ENCODE assay signal across 8 cellular contexts in the genomic region with DNA sequence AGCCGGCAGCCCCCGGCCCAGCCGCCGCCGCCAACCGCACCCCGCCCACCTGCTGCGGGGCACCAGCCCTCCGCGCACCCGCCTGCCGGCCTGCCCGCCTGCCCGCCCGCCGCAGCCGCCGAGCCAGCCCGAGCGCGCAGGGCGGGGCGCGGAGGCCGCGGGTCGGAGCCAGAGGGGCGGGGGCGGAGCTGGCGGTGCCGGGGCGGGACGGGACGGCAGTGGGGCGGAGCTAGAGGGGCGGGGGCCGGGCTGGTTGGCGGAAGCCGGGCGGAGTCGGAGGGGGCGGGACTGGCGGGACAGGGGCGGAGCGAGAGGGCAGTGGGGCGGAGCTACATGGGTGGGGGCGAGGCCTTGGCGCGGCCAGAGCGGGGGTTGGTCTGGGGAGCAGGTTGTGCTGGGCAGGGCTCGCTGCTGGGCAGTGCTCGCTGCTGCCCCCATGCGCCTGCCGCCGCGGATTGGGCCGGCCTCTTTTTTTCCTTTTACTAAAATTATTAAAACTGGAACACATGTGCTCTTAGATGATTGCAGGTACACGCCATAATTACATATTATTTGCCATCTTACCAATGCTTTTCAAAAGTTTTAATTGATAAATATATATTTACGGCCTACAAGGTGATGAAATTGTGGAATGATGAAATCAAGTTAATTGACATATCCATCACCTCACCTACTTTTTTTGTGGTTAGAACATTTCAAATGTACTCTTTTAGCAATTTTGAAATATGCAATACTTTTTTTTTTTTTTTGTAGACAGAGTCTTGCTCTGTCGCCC. TPM values are rescaled to one million over a fixed set of nuclear protein-coding genes. Genes with fewer than 3 reads are reported as not detected.
DNase-seq lines count a peak whose midpoint lies in the region; TF ChIP-seq lines count a peak whose summit lies in the region.

A gene (minus strand): TSS at position 140 of the 775 bp plus-strand sequence. CDS start 177 bp downstream, outside the sequence.

- no peaks in the 10 kb centered on the region for H3K9me3 Mint-ChIP-seq in nephron progenitor cell
- no peaks in the 10 kb centered on the region for H3K9me3 Mint-ChIP-seq in stimulated activated naive CD8-positive, alpha-beta T cell treated with anti-CD3 and anti-CD28 coated beads, Interleukin-15, Interleukin-2, amounts not matched to agents 100 ng/mL and 50 ng/mL, for 24 hours

- H3K4me3 Mint-ChIP-seq in nephron progenitor cell, result peak within 1 kb of the TSS; percentile 80
- peak within 1 kb of the TSS; percentile 83 for H3K4me3 Mint-ChIP-seq in stimulated activated naive CD8-positive, alpha-beta T cell treated with anti-CD3 and anti-CD28 coated beads, Interleukin-15, Interleukin-2, amounts not matched to agents 100 ng/mL and 50 ng/mL, for 24 hours

- peaks cover 15% of the 10 kb centered on the region for H3K79me2 ChIP-seq in GM23248 (ENCODE audit: insufficient read depth)

- WGBS in GM23248 (ENCODE audit: low coverage in 1 of 2, low lambda C conversion rate in 2 of 2, missing lambda C conversion rate in 2 of 2), 2 experiments, result 4% methylated on average over 21 to 59 of the region's 60 CpGs

- peaks cover 52% of the 10 kb centered on the region for H3K4me1 Mint-ChIP-seq in nephron progenitor cell
- peaks cover 14% of the 10 kb centered on the region for H3K4me1 Mint-ChIP-seq in stimulated activated naive CD8-positive, alpha-beta T cell treated with anti-CD3 and anti-CD28 coated beads, Interleukin-15, Interleukin-2, amounts not matched to agents 100 ng/mL and 50 ng/mL, for 24 hours (ENCODE audit: low read depth)

- H3K27ac Mint-ChIP-seq in nephron progenitor cell, result no peak within 1 kb of the TSS
- H3K27ac Mint-ChIP-seq in stimulated activated naive CD8-positive, alpha-beta T cell treated with anti-CD3 and anti-CD28 coated beads, Interleukin-15, Interleukin-2, amounts not matched to agents 100 ng/mL and 50 ng/mL, for 24 hours, result peak within 1 kb of the TSS; percentile 32

- CTCF ChIA-PET in RWPE1 (lab: Yijun Ruan, JAX), result interaction anchor here (0.6 to 2.1 kb wide), 8 partner anchors 9 to 1430 kb away, joined by 3 to 9 read pairs (median 3); no protein-coding TSS in a partner anchor

- DNase-seq in Daoy (ENCODE audit: low read depth) (peak; percentile 96), GM23248 (peak; percentile 96), LHCN-M2 (ENCODE audit: low read depth) (peak; percentile 87), RWPE1 (ENCODE audit: low spot score) (peak; percentile 99), fibroblast of pulmonary artery (ENCODE audit: low read depth) (peak; percentile 97), nephron progenitor cell (peak; percentile 98)
- peak; percentile 91 for DNase-seq in activated T-helper 9 cell treated with anti-CD3 and anti-CD28 coated beads, Interleukin-2, amount 50 U/mL, for 16 hours (ENCODE audit: low read depth)

- H3K4me2 ChIP-seq in GM23248 (ENCODE audit: unreplicated experiment), result peak within 1 kb of the TSS; percentile 71

- peak within 1 kb of the TSS; percentile 60 for H2AFZ ChIP-seq in GM23248

- H3K27ac ChIP-seq in GM23248 (no peak within 1 kb of the TSS), RWPE1 (peak within 1 kb of the TSS; percentile 79)

- no peaks in the 10 kb centered on the region for H3K36me3 Mint-ChIP-seq in nephron progenitor cell (ENCODE audit: low read depth)
- no peaks in the 10 kb centered on the region for H3K36me3 Mint-ChIP-seq in stimulated activated naive CD8-positive, alpha-beta T cell treated with anti-CD3 and anti-CD28 coated beads, Interleukin-15, Interleukin-2, amounts not matched to agents 100 ng/mL and 50 ng/mL, for 24 hours (ENCODE audit: low read depth)

- H3K27me3 ChIP-seq in GM23248 (replicated peaks; ENCODE audit: insufficient read depth), result no peaks in the 10 kb centered on the region

- H3K4me1 ChIP-seq in GM23248 (ENCODE audit: insufficient read depth), result peaks cover 15% of the 10 kb centered on the region

- H3K9ac ChIP-seq in GM23248, result peak within 1 kb of the TSS; percentile 48

- peak; percentile 100 for TF ChIP-seq CTCF in RWPE1 (conservative IDR thresholded peaks at IDR 0.05; ENCODE audit: low read depth)
- TF ChIP-seq CTCF in fibroblast of pulmonary artery (IDR thresholded peaks at IDR 0.05; ENCODE audit: low read length, missing control alignments), result peak; percentile 74
- TF ChIP-seq CTCF in nephron progenitor cell (IDR thresholded peaks at IDR 0.05), result peak; percentile 83

- peaks cover 5% of the 10 kb centered on the region for H3K27me3 Mint-ChIP-seq in nephron progenitor cell (ENCODE audit: low read depth, poor library complexity)
- no peaks in the 10 kb centered on the region for H3K27me3 Mint-ChIP-seq in stimulated activated naive CD8-positive, alpha-beta T cell treated with anti-CD3 and anti-CD28 coated beads, Interleukin-15, Interleukin-2, amounts not matched to agents 100 ng/mL and 50 ng/mL, for 24 hours

- H3K4me3 ChIP-seq in GM23248 (peak within 1 kb of the TSS; percentile 72), fibroblast of pulmonary artery (replicated peaks; ENCODE audit: low read depth, low read length) (peak within 1 kb of the TSS; percentile 68)

- H4K20me1 ChIP-seq in GM23248 (ENCODE audit: insufficient read depth), result no peaks in the 10 kb centered on the region

- no peaks in the 10 kb centered on the region for H3K36me3 ChIP-seq in GM23248 (ENCODE audit: low read depth)

- H3K9me2 ChIP-seq in GM23248 (ENCODE audit: insufficient read depth), result no peaks in the 10 kb centered on the region

- POLR2A ChIA-PET in RWPE1 (lab: Yijun Ruan, JAX; ENCODE audit: low non-redundant PET), result interaction anchor here (0.5 kb wide), 1 partner anchor 369 kb away, joined by 10 read pairs; no protein-coding TSS in a partner anchor

- in situ Hi-C loops in GM23248 (cut with MboI), result no loop called here

- H3K9me3 ChIP-seq in GM23248 (ENCODE audit: low read depth), result no peaks in the 10 kb centered on the region

- H3F3A ChIP-seq in GM23248 (ENCODE audit: insufficient read depth), result no peaks in the 10 kb centered on the region

RNA-seq across cellular contexts. Expression of the gene that starts here (rescaled TPM):
- total RNA-seq in Daoy (2014; rRNA removed; shearing (Covaris generic)), result 19.0 and 21.8 TPM in 2 replicates
- total RNA-seq in GM23248 (2014; rRNA removed; shearing (Covaris generic)), result 57.3 and 84.9 TPM in 2 replicates
- polyA plus RNA-seq in GM23248 (2016; fragmentation: Nextera tagmentation; extraction: Ambion mirVana), result 27.7 and 30.9 TPM in 2 replicates
- 48.2 and 52.6 TPM in 2 replicates for total RNA-seq in LHCN-M2 (2014; rRNA removed)
- 36.8 TPM for polyA plus RNA-seq in LHCN-M2 (2012)
